In the genomic region with DNA sequence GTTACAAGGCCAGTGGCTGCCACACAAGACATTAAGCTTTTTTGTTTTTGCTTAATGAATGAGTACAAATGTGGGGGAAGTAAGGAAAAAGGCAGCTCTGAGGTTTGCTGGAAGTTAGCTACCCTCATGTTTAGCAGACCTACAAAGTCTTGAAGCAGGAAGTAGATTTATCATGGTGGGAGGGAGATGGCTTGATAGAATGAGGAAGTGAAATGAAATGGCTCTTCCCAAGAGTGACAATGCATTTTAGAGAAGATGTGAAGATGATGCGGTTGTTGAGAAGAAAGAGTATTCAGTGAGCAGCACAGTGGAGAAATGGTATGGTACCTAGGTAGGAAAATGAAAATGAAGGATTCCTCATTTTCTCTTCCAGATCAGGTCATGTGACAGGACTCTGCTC, we compare ENCODE assay signal across 14 cellular contexts.
DNase-seq lines count a peak whose midpoint lies in the region; ATAC-seq, FAIRE-seq and TF ChIP-seq lines count a peak whose summit lies in the region.
"Had no signal": no experiment of that assay in that cellular context is flagged by ENCODE, and none has a peak within 500 bp of the region (broad histone marks: within the 10 kb centered on the region; RNA-seq: fewer than 3 reads in every experiment).

No MANE protein-coding gene starts in this region.

- DNase-seq in MV-4-11 (lab: John Stamatoyannopoulos, UW) (peak; percentile 90), cardiac septum (ENCODE audit: low spot score) (no peak), GM19239 (ENCODE audit: insufficient read length, low spot score) (no peak), colonic mucosa (no peak)
- DNase-seq in activated naive CD4-positive, alpha-beta T cell treated with anti-CD3 and anti-CD28 coated beads, Interleukin-2, amount 50 U/mL, for 72 hours (ENCODE audit: low spot score in 2 of 2): no peak
- DNase-seq: NCI-H526 treated with DMSO at 0.1 percent for 48 hours, T-helper 2 cell had no signal

- intact Hi-C loops in cardiac septum (cut with DNase I) (no loop called here), colonic mucosa (cut with DNase I) (no loop called here)

- H3K4me3 ChIP-seq in mesodermal cell (ENCODE audit: extremely low read depth, insufficient read depth, low read length, poor library complexity, severe bottlenecking): no peak overlapping the region
- H3K4me3 ChIP-seq in colonic mucosa: no peak overlapping the region
- H3K4me3 ChIP-seq: esophagus muscularis mucosa had no signal

- peak; percentile 69 for ATAC-seq in GM18909 (IDR thresholded peaks at IDR 0.05; ENCODE audit: poor library complexity, unreplicated experiment)
- peak; percentile 74 for ATAC-seq in HG02938 (IDR thresholded peaks at IDR 0.05; ENCODE audit: unreplicated experiment)
- no peak for ATAC-seq in activated naive CD4-positive, alpha-beta T cell treated with anti-CD3 and anti-CD28 coated beads, Interleukin-2, amount 50 U/mL, for 72 hours

- H3K9me3 Mint-ChIP-seq in activated naive CD4-positive, alpha-beta T cell treated with anti-CD3 and anti-CD28 coated beads, Interleukin-2, amount 50 U/mL, for 72 hours: peaks cover 8% of the 10 kb centered on the region in 2 donors

- H3K9ac ChIP-seq in colonic mucosa (ENCODE audit: low read depth in 2 of 2, low read length in 2 of 2): no peak overlapping the region

- H3K27me3 ChIP-seq in colonic mucosa: no peaks in the 10 kb centered on the region
- H3K27me3 ChIP-seq: esophagus muscularis mucosa had no signal

- TF ChIP-seq CTCF in colonic mucosa (IDR thresholded peaks at IDR 0.05): no peak

- H3K27ac ChIP-seq in mesodermal cell (ENCODE audit: low read depth, low read length, severe bottlenecking): peak overlapping the region; percentile 36
- no peak overlapping the region for H3K27ac ChIP-seq in colonic mucosa
- H3K27ac ChIP-seq: esophagus muscularis mucosa had no signal

- H3K36me3 Mint-ChIP-seq in activated naive CD4-positive, alpha-beta T cell treated with anti-CD3 and anti-CD28 coated beads, Interleukin-2, amount 50 U/mL, for 72 hours: no peaks in the 10 kb centered on the region
- H3K36me3 Mint-ChIP-seq: activated naive CD8-positive, alpha-beta T cell had no signal

- no peak for FAIRE-seq in GM19239 (lab: Jason Lieb, UNC)
- FAIRE-seq: D721Med, GM12892 had no signal

- H3K9me3 ChIP-seq in mesodermal cell (ENCODE audit: control insufficient read depth, low read length) (no peaks in the 10 kb centered on the region), colonic mucosa (no peaks in the 10 kb centered on the region)
- H3K9me3 ChIP-seq: esophagus muscularis mucosa had no signal

- H3K4me1 ChIP-seq in mesodermal cell (ENCODE audit: control insufficient read depth, insufficient read depth, low read length, poor library complexity, severe bottlenecking) (no peaks in the 10 kb centered on the region), colonic mucosa (no peaks in the 10 kb centered on the region)

- H3K36me3 ChIP-seq in mesodermal cell (ENCODE audit: control insufficient read depth, insufficient read depth, low read length) (no peaks in the 10 kb centered on the region), colonic mucosa (no peaks in the 10 kb centered on the region)
- H3K36me3 ChIP-seq: esophagus muscularis mucosa had no signal

- WGBS in mesodermal cell (ENCODE audit: insufficient coverage in 2 of 2), 2 experiments: 100% methylated on average over 1 of the region's 1 CpG; no CpG with 5 or more reads in 1 of the 2 experiments

- H3K27ac Mint-ChIP-seq in activated naive CD4-positive, alpha-beta T cell treated with anti-CD3 and anti-CD28 coated beads, Interleukin-2, amount 50 U/mL, for 72 hours: no peak overlapping the region
- H3K27ac Mint-ChIP-seq: activated naive CD8-positive, alpha-beta T cell had no signal

Comparison
In these comparisons a context has a peak if more than half of its experiments do, and no peak if none do; other contexts are left out.
1. ATAC-seq: peak in GM18909 (single experiment) and HG02938 (single experiment); none in activated naive CD4-positive, alpha-beta T cell treated with anti-CD3 and anti-CD28 coated beads, Interleukin-2, amount 50 U/mL, for 72 hours (0 of 2).